In the genomic region with DNA sequence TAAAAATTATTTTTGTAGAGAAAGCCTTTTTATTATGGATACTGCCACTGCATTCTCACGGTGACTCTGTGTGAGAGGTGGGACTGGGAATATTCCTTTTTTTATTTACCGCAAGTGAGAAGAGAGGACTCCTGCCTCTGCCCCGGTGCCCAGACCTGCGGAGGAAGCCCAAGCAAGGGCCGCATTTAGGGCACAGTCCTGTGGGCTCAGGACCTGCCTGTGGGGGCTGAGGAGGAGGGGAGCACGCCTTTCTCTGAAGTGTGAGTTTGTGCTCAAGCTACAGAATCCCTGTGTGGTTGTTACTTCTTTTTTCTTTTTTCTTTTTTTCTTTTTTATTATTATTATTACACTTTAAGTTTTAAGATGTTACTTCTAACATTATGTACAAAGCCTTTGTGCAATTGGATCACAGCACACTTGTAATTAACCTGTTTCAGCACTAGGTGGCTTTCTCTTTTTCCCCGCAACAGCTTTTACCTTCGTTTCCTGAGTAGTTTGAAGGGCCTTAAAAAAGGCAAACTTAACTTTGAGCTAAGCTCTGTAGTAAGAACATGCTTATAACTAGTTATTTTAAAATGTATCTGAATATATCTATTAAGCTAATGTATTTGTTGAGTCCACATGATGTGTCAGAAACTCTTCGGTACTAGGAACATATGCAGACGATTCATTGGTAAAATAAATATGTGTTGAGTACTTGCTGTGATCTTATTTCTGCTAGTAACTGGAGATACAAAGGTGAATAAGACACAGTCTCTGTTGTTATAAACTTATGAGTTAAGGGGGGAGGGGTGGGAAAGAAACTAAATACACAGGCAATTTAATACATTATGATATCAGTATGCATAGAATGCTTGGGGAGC, we compare ENCODE assay signal across 8 cellular contexts. TPM values are rescaled to one million over a fixed set of nuclear protein-coding genes. Genes with fewer than 3 reads are reported as not detected.
A peak's percentile ranks its signal among the peaks of the same experiment; 100 is the strongest.
DNase-seq lines count a peak whose midpoint lies in the region; ATAC-seq, FAIRE-seq and TF ChIP-seq lines count a peak whose summit lies in the region.

No MANE protein-coding gene starts in this region.

- FAIRE-seq in kidney (lab: Jason Lieb, UNC) = peak; percentile 81

- in situ Hi-C loops in IMR-90 (cut with MboI; ENCODE audit: low sequenced_read_pairs) = no loop called here

- intact Hi-C loops in IMR-90 (cut with micrococcal nuclease) = loop anchor here (1.0 kb wide), 1 partner anchor 163 kb away; no protein-coding TSS in a partner anchor
- intact Hi-C loops in kidney (cut with DNase I) = no loop called here
- intact Hi-C loops in posterior vena cava (cut with DNase I) = no loop called here

- H3K79me1 ChIP-seq in IMR-90 (ENCODE audit: low read depth in 1 of 2, low read length in 2 of 2) = peaks cover 40 to 78% of the 10 kb centered on the region in 2 experiments

- H3K36me3 Mint-ChIP-seq in activated CD8-positive, alpha-beta T cell treated with anti-CD3 and anti-CD28 coated beads, Interleukin-2, amount 10 ng/mL, durations not matched to agents 7 days and 5 days (ENCODE audit: low read depth) = no peaks in the 10 kb centered on the region
- H3K36me3 Mint-ChIP-seq in activated T-cell treated with anti-CD3 and anti-CD28 coated beads, Interleukin-2, amount 50 U/mL, for 24 hours (ENCODE audit: low read depth) = no peaks in the 10 kb centered on the region

- WGBS in IMR-90 (ENCODE audit: extremely low coverage in 2 of 2, insufficient read length in 1 of 2), 2 experiments = 13% methylated on average over 2 of the region's 10 CpGs; no CpG with 5 or more reads in 1 of the 2 experiments

- H3K4me3 Mint-ChIP-seq in activated CD8-positive, alpha-beta T cell treated with anti-CD3 and anti-CD28 coated beads, Interleukin-2, amount 10 ng/mL, durations not matched to agents 7 days and 5 days = no peak overlapping the region
- H3K4me3 Mint-ChIP-seq in activated T-cell treated with anti-CD3 and anti-CD28 coated beads, Interleukin-2, amount 50 U/mL, for 24 hours = no peak overlapping the region

- TF ChIP-seq RAD21 in IMR-90 (IDR thresholded peaks at IDR 0.05; ENCODE audit: low read length) = peak; percentile 47

- no peak overlapping the region for H3K27ac ChIP-seq in IMR-90 (ENCODE audit: insufficient read depth, low read length)
- H3K27ac ChIP-seq in kidney (ENCODE audit: low read depth in 2 of 2, low read length in 2 of 2) = no peak overlapping the region

- no peaks in the 10 kb centered on the region for H3K9me3 Mint-ChIP-seq in activated CD8-positive, alpha-beta T cell treated with anti-CD3 and anti-CD28 coated beads, Interleukin-2, amount 10 ng/mL, durations not matched to agents 7 days and 5 days (ENCODE audit: insufficient read depth)
- H3K9me3 Mint-ChIP-seq in activated T-cell treated with anti-CD3 and anti-CD28 coated beads, Interleukin-2, amount 50 U/mL, for 24 hours = no peaks in the 10 kb centered on the region

- H3K56ac ChIP-seq in IMR-90 (ENCODE audit: extremely low read depth, insufficient read depth, low read length) = no peak overlapping the region

- H3K36me3 ChIP-seq in IMR-90 (ENCODE audit: control insufficient read depth, insufficient read depth, low read length) (no peaks in the 10 kb centered on the region), kidney (ENCODE audit: control insufficient read depth in 1 of 2, insufficient read depth in 2 of 2, low read length in 2 of 2) (no peaks in the 10 kb centered on the region)

- H3K9me3 ChIP-seq in IMR-90 (ENCODE audit: control insufficient read depth, insufficient read depth, low read length) (no peaks in the 10 kb centered on the region), kidney (ENCODE audit: control insufficient read depth in 1 of 2, low read length in 2 of 2) (no peaks in the 10 kb centered on the region)

- POLR2A ChIA-PET in IMR-90 (lab: Charles Lee; ENCODE audit: unreplicated experiment) = no interaction called here
- POLR2A ChIA-PET in activated CD8-positive, alpha-beta T cell treated with anti-CD3 and anti-CD28 coated beads, Interleukin-2, amount 10 ng/mL, durations not matched to agents 7 days and 5 days (lab: Charles Lee) = no interaction called here

- H3K18ac ChIP-seq in IMR-90 (ENCODE audit: low read depth, low read length) = 0 out of 2 replicates have a peak overlapping the region, but pooled peaks have one; percentile 18

- H3K4me1 Mint-ChIP-seq in activated CD8-positive, alpha-beta T cell treated with anti-CD3 and anti-CD28 coated beads, Interleukin-2, amount 10 ng/mL, durations not matched to agents 7 days and 5 days (ENCODE audit: low read depth) = no peaks in the 10 kb centered on the region
- no peaks in the 10 kb centered on the region for H3K4me1 Mint-ChIP-seq in activated T-cell treated with anti-CD3 and anti-CD28 coated beads, Interleukin-2, amount 50 U/mL, for 24 hours (ENCODE audit: low read depth)

- no peak overlapping the region for H3K9ac ChIP-seq in IMR-90 (ENCODE audit: low read depth, low read length)
- H3K9ac ChIP-seq in kidney (ENCODE audit: low read length in 2 of 2) = no peak overlapping the region

- H2BK20ac ChIP-seq in IMR-90 (ENCODE audit: low read depth, low read length) = no peak overlapping the region

- peak overlapping the region; percentile 64 for H2AK5ac ChIP-seq in IMR-90 (ENCODE audit: low read depth, low read length)

- TF ChIP-seq POLR2A in IMR-90 (IDR thresholded peaks at IDR 0.05; ENCODE audit: low read depth, low read length) = no peak

- DNase-seq in AML-193 (lab: John Stamatoyannopoulos, UW) (peak; percentile 42 to 57), IMR-90 (peak; percentile 59), kidney (no peak), NCI-H446 treated with DMSO at 0.1 percent for 48 hours (lab: John Stamatoyannopoulos, UW) (no peak), posterior vena cava (ENCODE audit: low spot score) (no peak)
- no peak for DNase-seq in activated CD8-positive, alpha-beta T cell treated with anti-CD3 and anti-CD28 coated beads, Interleukin-2, amount 10 ng/mL, durations not matched to agents 7 days and 5 days
- no peak for DNase-seq in activated T-cell treated with anti-CD3 and anti-CD28 coated beads, Interleukin-2, amount 50 U/mL, for 24 hours

- no peak overlapping the region for H2BK5ac ChIP-seq in IMR-90 (ENCODE audit: low read depth, low read length, poor library complexity, severe bottlenecking)

- no peak overlapping the region for H3K23ac ChIP-seq in IMR-90 (ENCODE audit: low read depth, low read length)

- H4K20me1 ChIP-seq in IMR-90 (ENCODE audit: insufficient read depth, low read length) = peaks cover 52% of the 10 kb centered on the region

- TF ChIP-seq CTCF in IMR-90 (conservative IDR thresholded peaks at IDR 0.05; ENCODE audit: low read depth, low read length) (peak; percentile 53), kidney (IDR thresholded peaks at IDR 0.05; ENCODE audit: borderline replicate concordance, extremely low read depth, insufficient read depth) (peak; percentile 54)

- peaks cover 19% of the 10 kb centered on the region for H3K27me3 Mint-ChIP-seq in activated CD8-positive, alpha-beta T cell treated with anti-CD3 and anti-CD28 coated beads, Interleukin-2, amount 10 ng/mL, durations not matched to agents 7 days and 5 days (ENCODE audit: low read depth)
- peaks cover 15% of the 10 kb centered on the region for H3K27me3 Mint-ChIP-seq in activated T-cell treated with anti-CD3 and anti-CD28 coated beads, Interleukin-2, amount 50 U/mL, for 24 hours

- ATAC-seq in GM18511 (IDR thresholded peaks at IDR 0.05; ENCODE audit: unreplicated experiment) = peak; percentile 76
- peak; percentile 55 for ATAC-seq in IMR-90 (ENCODE audit: low read depth)
- ATAC-seq in activated CD8-positive, alpha-beta T cell treated with anti-CD3 and anti-CD28 coated beads, Interleukin-2, amount 10 ng/mL, durations not matched to agents 7 days and 5 days = peak; percentile 61

- no TSS peak for BruUV-seq in IMR-90 (replicated peaks; lab: Mats Ljungman, UMichigan)

- peaks cover 29% of the 10 kb centered on the region for H3K4me1 ChIP-seq in IMR-90 (ENCODE audit: control insufficient read depth, insufficient read depth, low read length)
- H3K4me1 ChIP-seq in kidney (ENCODE audit: control insufficient read depth in 1 of 2, insufficient read depth in 1 of 2, low read depth in 1 of 2, low read length in 2 of 2) = peaks cover 3 to 7% of the 10 kb centered on the region in 2 donors

- H2AFZ ChIP-seq in IMR-90 (replicated peaks; ENCODE audit: low read length, poor library complexity) = no peak overlapping the region

- peak overlapping the region; percentile 19; the same call in 1 of the 2 replicates for H3K4ac ChIP-seq in IMR-90 (ENCODE audit: low read depth, low read length)

- no peak overlapping the region for H2AK9ac ChIP-seq in IMR-90 (replicated peaks; ENCODE audit: low read depth, low read length, poor library complexity)

- H2BK120ac ChIP-seq in IMR-90 (ENCODE audit: low read depth, low read length) = no peak overlapping the region

- no peak overlapping the region for H3K14ac ChIP-seq in IMR-90 (replicated peaks; ENCODE audit: low read depth, low read length)

- no peak overlapping the region for H2BK15ac ChIP-seq in IMR-90 (ENCODE audit: low read depth, low read length)

- H4K91ac ChIP-seq in IMR-90 (ENCODE audit: insufficient read depth, low read depth, low read length) = no peak overlapping the region

- H3K27me3 ChIP-seq in IMR-90 (ENCODE audit: control insufficient read depth, insufficient read depth, low read length) = no peaks in the 10 kb centered on the region

- dilution Hi-C loops in IMR-90 (cut with HindIII; ENCODE audit: low sequenced_read_pairs, unreplicated experiment) = no loop called here

- H3K9me1 ChIP-seq in IMR-90 (ENCODE audit: insufficient read depth, low read length) = peaks cover 20% of the 10 kb centered on the region

- no peak overlapping the region for H3K27ac Mint-ChIP-seq in activated CD8-positive, alpha-beta T cell treated with anti-CD3 and anti-CD28 coated beads, Interleukin-2, amount 10 ng/mL, durations not matched to agents 7 days and 5 days
- no peak overlapping the region for H3K27ac Mint-ChIP-seq in activated T-cell treated with anti-CD3 and anti-CD28 coated beads, Interleukin-2, amount 50 U/mL, for 24 hours

- CTCF ChIA-PET in IMR-90 (lab: Yijun Ruan, JAX) = interaction anchor here (0.7 to 1.7 kb wide), 7 partner anchors 8 to 71 kb away, joined by 3 to 7 read pairs (median 4); no protein-coding TSS in a partner anchor
- CTCF ChIA-PET in activated CD8-positive, alpha-beta T cell treated with anti-CD3 and anti-CD28 coated beads, Interleukin-2, amount 10 ng/mL, durations not matched to agents 7 days and 5 days (lab: Charles Lee) = interaction anchor here (0.8 to 1.6 kb wide), 10 partner anchors 9 to 182 kb away, joined by 3 to 10 read pairs (median 4); no protein-coding TSS in a partner anchor

- 0 out of 2 replicates have a peak overlapping the region, but pooled peaks have one; percentile 37 for H4K5ac ChIP-seq in IMR-90 (ENCODE audit: low read depth, low read length)

- H3K4me2 ChIP-seq in IMR-90 (ENCODE audit: low read depth, low read length) = no peak overlapping the region

- H3K4me3 ChIP-seq in IMR-90 (ENCODE audit: insufficient read depth, low read depth, low read length) (no peak overlapping the region), kidney (ENCODE audit: low read length in 2 of 2) (no peak overlapping the region)

- H4K8ac ChIP-seq in IMR-90 (ENCODE audit: low read depth in 2 of 2, low read length in 2 of 2) = 0 out of 4 replicates have a peak overlapping the region, but pooled peaks of 1 of the 2 experiments have one; percentile 23

RNA-seq across cellular contexts. Expression of gene AMOTL1, which starts 18.3 kb away (rescaled TPM):
- total RNA-seq in IMR-90 (2012; rRNA removed) (49.5 and 58.6 TPM in 2 replicates), kidney (52.3 TPM), posterior vena cava (10 to 100 TPM; 47.7 to 78.9 TPM)
- polyA plus RNA-seq in IMR-90 (2012; rRNA removed) (18.4 and 18.6 TPM in 2 replicates), kidney (ENCODE audit: insufficient read depth, low read depth, low replicate concordance) (6.1 TPM)
- polyA plus RNA-seq in IMR-90 (2012; cell fraction: cytosol; rRNA removed) = 7.3 and 11.0 TPM in 2 replicates
- polyA plus RNA-seq in IMR-90 (2012; cell fraction: nucleus; rRNA removed; ENCODE audit: low replicate concordance) = 12.2 and 20.9 TPM in 2 replicates
- 1 to 10 TPM; 6.6 to 8.4 TPM for total RNA-seq in activated CD8-positive, alpha-beta T cell treated with anti-CD3 and anti-CD28 coated beads, Interleukin-2, amount 10 ng/mL, durations not matched to agents 7 days and 5 days

Comparison
In these comparisons a context has a peak if more than half of its experiments do, and no peak if none do; other contexts are left out.
1. DNase-seq: peak in AML-193 (2 of 2) and IMR-90 (single experiment); none in activated CD8-positive, alpha-beta T cell treated with anti-CD3 and anti-CD28 coated beads, Interleukin-2, amount 10 ng/mL, durations not matched to agents 7 days and 5 days (single experiment), kidney (single experiment), NCI-H446 treated with DMSO at 0.1 percent for 48 hours (single experiment), activated T-cell treated with anti-CD3 and anti-CD28 coated beads, Interleukin-2, amount 50 U/mL, for 24 hours (single experiment) and posterior vena cava (single experiment).
2. Peak in every context shown above with its lines, with median percentiles within 50 percentile points of each other: ATAC-seq.